ENCODE assay signal across 1 cellular context in genomic region chrY:19680821-19681220, GRCh38.
A peak's percentile ranks its signal among the peaks of the same experiment; 100 is the strongest.
TF ChIP-seq lines count a peak whose summit lies in the region.

No MANE protein-coding gene starts in this region.

TF ChIP-seq in HepG2, 621 proteins besides CTCF, POLR2A, EP300 and RAD21 (continued from another document):
- TF ChIP-seq ZNF609 (CRISPR knock-in tag; IDR thresholded peaks at IDR 0.05; ENCODE audit: borderline replicate concordance) (peak; percentile 32; the same call in 1 of the 2 replicates), ASH2L (IDR thresholded peaks at IDR 0.05; ENCODE audit: insufficient read length, low read depth, low read length) (peak; percentile 21), FOXP4 (CRISPR knock-in tag; IDR thresholded peaks at IDR 0.05) (peak; percentile 50), NFE2L2 (IDR thresholded peaks at IDR 0.05; ENCODE audit: low read length) (no peak), MBD4 (IDR thresholded peaks at IDR 0.05; ENCODE audit: borderline replicate concordance, low read length) (no peak), TBP (CRISPR knock-in tag; IDR thresholded peaks at IDR 0.05) (no peak), SPEN (CRISPR knock-in tag; IDR thresholded peaks at IDR 0.05; ENCODE audit: low read depth) (no peak), ZNF10 (CRISPR knock-in tag; IDR thresholded peaks at IDR 0.05; ENCODE audit: borderline replicate concordance, low read depth) (no peak), CREB1 (IDR thresholded peaks at IDR 0.05) (no peak), CREB1 (CRISPR knock-in tag; IDR thresholded peaks at IDR 0.05) (peak; percentile 32; the same call in 1 of the 2 replicates), ETV6 (CRISPR knock-in tag; conservative IDR thresholded peaks at IDR 0.05) (no peak), HNF4A (CRISPR knock-in tag; IDR thresholded peaks at IDR 0.05) (peak; percentile 42), PAXIP1 (CRISPR knock-in tag; conservative IDR thresholded peaks at IDR 0.05) (peak; percentile 53; the same call in 1 of the 2 replicates), ZNF503 (CRISPR knock-in tag; IDR thresholded peaks at IDR 0.05) (no peak), STAT5B (CRISPR knock-in tag; IDR thresholded peaks at IDR 0.05) (no peak), SOX6 (IDR thresholded peaks at IDR 0.05) (no peak), SOX6 (CRISPR knock-in tag; IDR thresholded peaks at IDR 0.05) (peak; percentile 63), SMAD3 (CRISPR knock-in tag; IDR thresholded peaks at IDR 0.05) (no peak)
